ENCODE assay signal across 1 cellular context in genomic region chr7:45246339-45246738, GRCh38.
TF ChIP-seq lines count a peak whose summit lies in the region.

No MANE protein-coding gene starts in this region.

TF ChIP-seq in GM12878, 131 proteins besides CTCF, POLR2A, EP300 and RAD21 (continued from another document):
- TF ChIP-seq PBX3 (IDR thresholded peaks at IDR 0.05; ENCODE audit: insufficient replicate concordance, low read depth, low read length) (no peak), ZBTB11 (CRISPR knock-in tag; IDR thresholded peaks at IDR 0.05) (no peak)
